Comparison of ENCODE assay signal across 8 cellular contexts in the genomic region with DNA sequence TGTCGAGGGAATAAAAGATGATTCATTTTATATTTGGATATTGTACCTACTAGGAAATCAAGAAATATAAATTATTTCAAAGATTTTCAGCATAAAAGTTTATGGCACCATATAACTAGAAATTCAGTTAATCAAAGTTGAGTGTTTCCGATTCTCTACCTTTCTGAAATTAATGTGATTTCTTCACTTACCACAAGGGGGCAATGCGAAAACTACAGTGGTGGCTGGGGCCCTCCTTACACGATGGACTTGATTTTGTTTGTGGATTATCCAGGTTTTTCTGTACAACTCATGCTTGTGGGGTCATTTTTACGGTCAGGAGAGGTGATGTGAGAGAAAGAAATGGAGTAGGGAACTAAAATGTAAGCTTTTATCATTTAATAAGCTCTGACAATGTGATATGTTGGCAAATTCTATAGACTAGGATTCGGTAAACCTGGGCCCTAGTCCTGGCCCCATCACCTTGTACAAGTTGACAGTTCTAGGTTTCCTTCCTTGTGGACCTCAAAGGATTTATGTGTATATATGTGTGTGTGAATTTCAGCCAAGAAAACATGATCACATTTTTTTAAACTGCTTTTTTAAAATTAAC. TPM values are rescaled to one million over a fixed set of nuclear protein-coding genes. Genes with fewer than 3 reads are reported as not detected.
A peak's percentile ranks its signal among the peaks of the same experiment; 100 is the strongest.
DNase-seq lines count a peak whose midpoint lies in the region; ATAC-seq and TF ChIP-seq lines count a peak whose summit lies in the region.

No MANE protein-coding gene starts in this region.

- intact Hi-C loops in esophagus muscularis mucosa (cut with DNase I), result no loop called here

- TF ChIP-seq CTCF in AG04450 (IDR thresholded peaks at IDR 0.05; ENCODE audit: low read depth, low read length) (peak; percentile 64), esophagus muscularis mucosa (IDR thresholded peaks at IDR 0.05) (peak in 2 of 3 experiments; percentile 10 to 45)

- ATAC-seq in GM18511 (IDR thresholded peaks at IDR 0.05; ENCODE audit: unreplicated experiment), result peak; percentile 62

- CTCF ChIA-PET in AG04450 (lab: Charles Lee), result interaction anchor here (0.6 to 3.5 kb wide), 7 partner anchors 9 to 49 kb away, joined by 3 to 13 read pairs (median 8); no protein-coding TSS in a partner anchor

- no peaks in the 10 kb centered on the region for H3K4me1 ChIP-seq in esophagus muscularis mucosa

- H3K27ac ChIP-seq in AG04450 (ENCODE audit: low read depth, low read length) (no peak overlapping the region), esophagus muscularis mucosa (replicated peaks in 1 of 4) (no peak overlapping the region)

- POLR2A ChIA-PET in AG04450 (lab: Yijun Ruan, JAX), result no interaction called here

- no peaks in the 10 kb centered on the region for H3K9me3 ChIP-seq in AG04450 (ENCODE audit: control insufficient read depth, insufficient read depth, low read length)
- H3K9me3 ChIP-seq in esophagus muscularis mucosa, result peaks cover 0 to 8% (median 2%) of the 10 kb centered on the region in 4 donors

- DNase-seq in AG04450 (ENCODE audit: low read depth, low spot score) (no peak), NCI-H748 (lab: John Stamatoyannopoulos, UW; ENCODE audit: unreplicated experiment) (peak; percentile 42), esophagus muscularis mucosa (ENCODE audit: extremely low spot score) (no peak), COLO829 (ENCODE audit: low spot score) (no peak), hepatic stellate cell (ENCODE audit: low spot score) (no peak), KG1 (lab: John Stamatoyannopoulos, UW) (no peak), COLO668 (lab: John Stamatoyannopoulos, UW; ENCODE audit: unreplicated experiment) (no peak)

- WGBS in esophagus muscularis mucosa, result 64% methylated on average over 6 of the region's 6 CpGs

- TF ChIP-seq EP300 in esophagus muscularis mucosa (IDR thresholded peaks at IDR 0.05), result no peak

- TF ChIP-seq POLR2A in esophagus muscularis mucosa (IDR thresholded peaks at IDR 0.05; ENCODE audit: low read depth), result no peak

- no peaks in the 10 kb centered on the region for H3K36me3 ChIP-seq in esophagus muscularis mucosa

- H3K27me3 ChIP-seq in AG04450 (ENCODE audit: control insufficient read depth, insufficient read depth, low read length) (no peaks in the 10 kb centered on the region), esophagus muscularis mucosa (no peaks in the 10 kb centered on the region)

- no peak overlapping the region for H3K4me3 ChIP-seq in AG04450 (ENCODE audit: low read depth, low read length)
- H3K4me3 ChIP-seq in esophagus muscularis mucosa, result no peak overlapping the region

RNA-seq across cellular contexts. Expression of a gene that starts 47.6 kb away (rescaled TPM):
- polyA plus RNA-seq in AG04450 (2011; rRNA removed), result not detected in 2 replicates
- polyA minus RNA-seq in AG04450 (2011; rRNA and poly(A)+ RNA removed), result not detected in 2 replicates
- not detected for total RNA-seq in esophagus muscularis mucosa

RNA-seq across cellular contexts. Expression of a gene that starts 58.5 kb away (rescaled TPM):
- 2.6 and 4.2 TPM in 2 replicates for polyA plus RNA-seq in AG04450 (2011; rRNA removed)
- 1.7 and 2.3 TPM in 2 replicates for polyA minus RNA-seq in AG04450 (2011; rRNA and poly(A)+ RNA removed)
- total RNA-seq in esophagus muscularis mucosa, result under 1 TPM in 1 of 4 donors, not detected in 3; 0.23 TPM
